22 cellular contexts compared by ENCODE assay signal in the genomic region with DNA sequence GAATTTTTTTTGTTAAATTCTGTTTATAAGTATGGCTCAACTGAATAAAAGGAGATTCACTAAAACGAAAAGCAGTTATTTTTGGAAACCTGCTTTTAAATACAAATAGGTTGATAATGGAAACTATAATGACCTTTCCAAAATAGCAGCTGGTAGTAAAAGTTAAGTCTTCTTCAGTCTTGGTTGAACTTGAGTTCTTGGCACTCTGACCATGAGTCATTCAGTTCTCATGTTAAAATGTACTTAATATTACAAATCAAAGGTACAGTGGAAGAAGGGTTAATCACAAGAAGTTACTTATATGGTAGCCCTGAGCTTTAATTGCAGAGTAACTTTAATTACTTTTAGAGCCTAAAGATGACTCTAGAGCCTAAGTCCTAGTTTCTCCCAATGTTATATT.
DNase-seq lines count a peak whose midpoint lies in the region; ATAC-seq and TF ChIP-seq lines count a peak whose summit lies in the region.
"Had no signal": no experiment of that assay in that cellular context is flagged by ENCODE, and none has a peak within 500 bp of the region (broad histone marks: within the 10 kb centered on the region; RNA-seq: fewer than 3 reads in every experiment).

No MANE protein-coding gene starts in this region.

- DNase-seq in BJ (ENCODE audit: low read depth) (peak; percentile 18), LHCN-M2 (ENCODE audit: low read depth) (peak; percentile 65), dermis blood vessel endothelial cell (peak; percentile 15), osteocyte (ENCODE audit: extremely low spot score, unreplicated experiment) (no peak), NCI-H146 (lab: John Stamatoyannopoulos, UW) (no peak), AML-193 (lab: John Stamatoyannopoulos, UW) (no peak)
- no peak for DNase-seq in activated naive CD4-positive, alpha-beta T cell treated with anti-CD3 and anti-CD28 coated beads, Interleukin-2, amount 50 U/mL, for 16 hours
- DNase-seq: activated CD8-positive, alpha-beta memory T cell treated with anti-CD3 and anti-CD28 coated beads, Interleukin-2, amount 50 U/mL, for 48 hours; activated naive CD4-positive, alpha-beta T cell; DMS153; NCI-H1092; NCI-H774; ovary; PC-9; stimulated activated CD4-positive, alpha-beta T cell treated with anti-CD3 and anti-CD28 coated beads, Interleukin-4, amount 100 ng/mL, for 1 hour had no signal

- H3K27me3 ChIP-seq in BJ (ENCODE audit: control insufficient read depth, insufficient read depth, low read length), result no peaks in the 10 kb centered on the region
- H3K27me3 ChIP-seq: BLaER1 treated with 17β-estradiol and CSF1 and Interleukin-3, amounts not matched to agents 10 nM and 100 nM; gastroesophageal sphincter had no signal

- peaks cover 24% of the 10 kb centered on the region for H3K36me3 Mint-ChIP-seq in osteocyte (ENCODE audit: unreplicated experiment)

- POLR2A ChIA-PET in BJ (lab: Charles Lee), result no interaction called here

- no peaks in the 10 kb centered on the region for H3K36me3 ChIP-seq in BJ (ENCODE audit: control insufficient read depth, insufficient read depth, low read length)
- H3K36me3 ChIP-seq: ovary had no signal

- H3K27me3 Mint-ChIP-seq in osteocyte (ENCODE audit: unreplicated experiment), result no peaks in the 10 kb centered on the region
- H3K27me3 Mint-ChIP-seq: activated CD4-positive, alpha-beta T cell treated with anti-CD3 and anti-CD28 coated beads, Interleukin-2, amount 10 ng/mL, durations not matched to agents 24 days and 14 days; brain; IgD-negative memory B cell had no signal

- peak overlapping the region; percentile 14 for H3K27ac Mint-ChIP-seq in osteocyte (ENCODE audit: unreplicated experiment)
- H3K27ac Mint-ChIP-seq: activated CD4-positive, alpha-beta T cell treated with anti-CD3 and anti-CD28 coated beads, Interleukin-2, amount 10 ng/mL, durations not matched to agents 24 days and 14 days; IgD-negative memory B cell had no signal

- CTCF ChIA-PET in BJ (lab: Yijun Ruan, JAX), result interaction anchor here (1.0 to 2.6 kb wide), 4 partner anchors 10 to 250 kb away, joined by 3 to 18 read pairs (median 6); no protein-coding TSS in a partner anchor

- ATAC-seq in HG02798 (IDR thresholded peaks at IDR 0.05; ENCODE audit: poor library complexity, unreplicated experiment), result no peak
- ATAC-seq: gastroesophageal sphincter had no signal

- TF ChIP-seq CTCF in BJ (IDR thresholded peaks at IDR 0.05; ENCODE audit: insufficient read depth, low read depth, low read length), result no peak
- no peak for TF ChIP-seq CTCF in osteocyte (IDR thresholded peaks at IDR 0.05)

- H3K4me3 ChIP-seq in BJ (ENCODE audit: low read depth, low read length), result no peak overlapping the region
- H3K4me3 ChIP-seq: BLaER1 treated with 17β-estradiol and CSF1 and Interleukin-3, amounts not matched to agents 10 nM and 100 nM; gastroesophageal sphincter; ovary; PC-9; SK-N-MC had no signal

- no peak overlapping the region for H3K4me3 Mint-ChIP-seq in osteocyte (ENCODE audit: unreplicated experiment)
- H3K4me3 Mint-ChIP-seq: activated CD4-positive, alpha-beta T cell treated with anti-CD3 and anti-CD28 coated beads, Interleukin-2, amount 10 ng/mL, durations not matched to agents 24 days and 14 days; brain; IgD-negative memory B cell had no signal

- peaks cover 13% of the 10 kb centered on the region for H3K4me1 Mint-ChIP-seq in osteocyte (ENCODE audit: unreplicated experiment)
- H3K4me1 Mint-ChIP-seq: activated CD4-positive, alpha-beta T cell treated with anti-CD3 and anti-CD28 coated beads, Interleukin-2, amount 10 ng/mL, durations not matched to agents 24 days and 14 days; IgD-negative memory B cell had no signal

- H3K9me3 Mint-ChIP-seq in osteocyte (ENCODE audit: unreplicated experiment), result no peaks in the 10 kb centered on the region
- H3K9me3 Mint-ChIP-seq: activated CD4-positive, alpha-beta T cell treated with anti-CD3 and anti-CD28 coated beads, Interleukin-2, amount 10 ng/mL, durations not matched to agents 24 days and 14 days; brain had no signal

Comparison
In these comparisons a context has a peak if more than half of its experiments do, and no peak if none do; other contexts are left out.
1. DNase-seq: peak in BJ (single experiment), LHCN-M2 (single experiment) and dermis blood vessel endothelial cell (single experiment); none in osteocyte (single experiment), activated naive CD4-positive, alpha-beta T cell treated with anti-CD3 and anti-CD28 coated beads, Interleukin-2, amount 50 U/mL, for 16 hours (single experiment), NCI-H146 (single experiment) and AML-193 (0 of 2).